Comparison of ENCODE assay signal across 8 cellular contexts in genomic region chr6:87029711-87030314, GRCh38.
A peak's percentile ranks its signal among the peaks of the same experiment; 100 is the strongest.
DNase-seq lines count a peak whose midpoint lies in the region; ATAC-seq and TF ChIP-seq lines count a peak whose summit lies in the region.

No MANE protein-coding gene starts in this region.

- ATAC-seq in activated T-cell treated with anti-CD3 and anti-CD28 coated beads, Interleukin-2, amount 50 U/mL, for 4 hours = no peak

- H3K27ac Mint-ChIP-seq in neural crest cell (ENCODE audit: unreplicated experiment) = no peak overlapping the region

- H3K36me3 Mint-ChIP-seq in neural crest cell (ENCODE audit: low read depth) = no peaks in the 10 kb centered on the region
- no peaks in the 10 kb centered on the region for H3K36me3 Mint-ChIP-seq in activated T-cell treated with anti-CD3 and anti-CD28 coated beads, Interleukin-2, amount 50 U/mL, for 4 hours (ENCODE audit: insufficient read depth)

- DNase-seq in AML-193 (lab: John Stamatoyannopoulos, UW) (peak; percentile 48 to 57), GM20000 (ENCODE audit: low spot score) (peak; percentile 32), NCI-H526 (lab: John Stamatoyannopoulos, UW) (peak; percentile 44 to 74), dedifferentiated amniotic fluid mesenchymal stem cell (ENCODE audit: extremely low spot score) (peak; percentile 55), neural crest cell (ENCODE audit: low read depth, low spot score) (no peak), ecto neural progenitor cell (ENCODE audit: low spot score) (no peak)
- no peak for DNase-seq in activated T-cell treated with anti-CD3 and anti-CD28 coated beads, Interleukin-2, amount 50 U/mL, for 4 hours
- DNase-seq in activated CD4-positive, alpha-beta T cell treated with anti-CD3 and anti-CD28 coated beads for 1 hour = no peak

- no peaks in the 10 kb centered on the region for H3K4me1 Mint-ChIP-seq in neural crest cell
- H3K4me1 Mint-ChIP-seq in activated T-cell treated with anti-CD3 and anti-CD28 coated beads, Interleukin-2, amount 50 U/mL, for 4 hours (ENCODE audit: low read depth) = no peaks in the 10 kb centered on the region

- H3K27me3 Mint-ChIP-seq in neural crest cell (ENCODE audit: low read depth) = peaks cover 16% of the 10 kb centered on the region
- peaks cover 5% of the 10 kb centered on the region for H3K27me3 Mint-ChIP-seq in activated T-cell treated with anti-CD3 and anti-CD28 coated beads, Interleukin-2, amount 50 U/mL, for 4 hours (ENCODE audit: low read depth)

- TF ChIP-seq CTCF in GM20000 (IDR thresholded peaks at IDR 0.05; ENCODE audit: extremely low read depth, missing control alignments) (peak; percentile 34), neural crest cell (conservative IDR thresholded peaks at IDR 0.05) (peak; percentile 76)

- no peak overlapping the region for H3K4me3 Mint-ChIP-seq in neural crest cell
- no peak overlapping the region for H3K4me3 Mint-ChIP-seq in activated T-cell treated with anti-CD3 and anti-CD28 coated beads, Interleukin-2, amount 50 U/mL, for 4 hours

- H3K9me3 Mint-ChIP-seq in neural crest cell = peaks cover 6% of the 10 kb centered on the region
- H3K9me3 Mint-ChIP-seq in activated T-cell treated with anti-CD3 and anti-CD28 coated beads, Interleukin-2, amount 50 U/mL, for 4 hours = peaks cover 4% of the 10 kb centered on the region

Comparison
In these comparisons a context has a peak if more than half of its experiments do, and no peak if none do; other contexts are left out.
1. DNase-seq: peak in AML-193 (2 of 2), GM20000 (single experiment), NCI-H526 (2 of 2) and dedifferentiated amniotic fluid mesenchymal stem cell (single experiment); none in neural crest cell (single experiment), ecto neural progenitor cell (single experiment), activated T-cell treated with anti-CD3 and anti-CD28 coated beads, Interleukin-2, amount 50 U/mL, for 4 hours (single experiment) and activated CD4-positive, alpha-beta T cell treated with anti-CD3 and anti-CD28 coated beads for 1 hour (single experiment).